10 cellular contexts compared by ENCODE assay signal in the genomic region with DNA sequence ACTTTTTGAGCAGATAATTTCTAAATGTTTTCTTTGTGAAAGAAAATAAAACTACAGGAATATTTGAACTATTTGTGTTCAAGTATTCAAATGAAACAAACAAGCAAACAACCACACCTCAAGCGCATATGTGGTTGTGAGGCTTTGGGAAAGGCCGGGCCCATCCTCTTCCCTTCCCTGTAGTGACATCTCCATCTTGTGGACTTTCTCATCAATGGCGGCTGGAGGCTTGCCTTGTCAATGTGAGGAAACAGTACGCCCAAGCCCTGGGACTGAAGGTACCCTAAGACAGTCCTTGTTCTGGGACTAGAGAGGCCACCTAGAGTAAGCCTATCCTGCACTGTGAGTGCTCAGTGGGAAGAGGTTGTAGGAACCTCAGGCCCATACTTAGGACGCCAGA.
A peak's percentile ranks its signal among the peaks of the same experiment; 100 is the strongest.
DNase-seq lines count a peak whose midpoint lies in the region; ATAC-seq and TF ChIP-seq lines count a peak whose summit lies in the region.
"Had no signal": no experiment of that assay in that cellular context is flagged by ENCODE, and none has a peak within 500 bp of the region (broad histone marks: within the 10 kb centered on the region; RNA-seq: fewer than 3 reads in every experiment).

No MANE protein-coding gene starts in this region.

- H3K4me3 ChIP-seq in Jurkat, Clone E6-1 (ENCODE audit: low read length): no peak overlapping the region
- no peak overlapping the region for H3K4me3 ChIP-seq in cardiac fibroblast (replicated peaks in 1 of 2; ENCODE audit: low read depth in 2 of 2, low read length in 2 of 2)
- H3K4me3 ChIP-seq in vagina: no peak overlapping the region
- H3K4me3 ChIP-seq: A549 had no signal

- H3K9me3 ChIP-seq in vagina: no peaks in the 10 kb centered on the region
- H3K9me3 ChIP-seq: A549 had no signal

- intact Hi-C loops in vagina (cut with DNase I): no loop called here

- no peak overlapping the region for H3K27ac Mint-ChIP-seq in osteocyte (ENCODE audit: unreplicated experiment)
- H3K27ac Mint-ChIP-seq in activated naive CD4-positive, alpha-beta T cell treated with anti-CD3 and anti-CD28 coated beads, Interleukin-2, amount 50 U/mL, for 72 hours: no peak overlapping the region
- H3K27ac Mint-ChIP-seq: activated T-helper 17 cell treated with anti-CD3 and anti-CD28 coated beads, Interleukin-2, amount 50 U/mL, for 72 hours had no signal

- H3K27me3 Mint-ChIP-seq in osteocyte (ENCODE audit: unreplicated experiment): no peaks in the 10 kb centered on the region

- no peaks in the 10 kb centered on the region for H3K36me3 Mint-ChIP-seq in osteocyte (ENCODE audit: unreplicated experiment)
- H3K36me3 Mint-ChIP-seq in activated naive CD4-positive, alpha-beta T cell treated with anti-CD3 and anti-CD28 coated beads, Interleukin-2, amount 50 U/mL, for 72 hours: no peaks in the 10 kb centered on the region

- DNase-seq in NCI-H1092 (lab: John Stamatoyannopoulos, UW) (peak; percentile 9), NCI-H1092 treated with DMSO at 0.1 percent for 48 hours (lab: John Stamatoyannopoulos, UW) (no peak), cardiac fibroblast (ENCODE audit: low read depth in 2 of 2) (peak; percentile 11 to 25), osteocyte (ENCODE audit: extremely low spot score, unreplicated experiment) (no peak), T-helper 2 cell (no peak), vagina (ENCODE audit: extremely low spot score in 2 of 2) (no peak)
- peak; percentile 30 for DNase-seq in Jurkat, Clone E6-1 (ENCODE audit: low read depth, low spot score)
- no peak for DNase-seq in activated naive CD4-positive, alpha-beta T cell treated with anti-CD3 and anti-CD28 coated beads, Interleukin-2, amount 50 U/mL, for 72 hours (ENCODE audit: low spot score in 2 of 2)

- no peak overlapping the region for H3K27ac ChIP-seq in vagina
- H3K27ac ChIP-seq: A549 had no signal

- no peak overlapping the region for H3K4me3 Mint-ChIP-seq in osteocyte (ENCODE audit: unreplicated experiment)
- H3K4me3 Mint-ChIP-seq: activated T-helper 17 cell treated with anti-CD3 and anti-CD28 coated beads, Interleukin-2, amount 50 U/mL, for 72 hours had no signal

- H3K4me1 Mint-ChIP-seq in osteocyte (ENCODE audit: unreplicated experiment): no peaks in the 10 kb centered on the region
- H3K4me1 Mint-ChIP-seq: activated T-helper 17 cell treated with anti-CD3 and anti-CD28 coated beads, Interleukin-2, amount 50 U/mL, for 72 hours had no signal

- no peaks in the 10 kb centered on the region for H3K9me3 Mint-ChIP-seq in osteocyte (ENCODE audit: unreplicated experiment)
- H3K9me3 Mint-ChIP-seq in activated naive CD4-positive, alpha-beta T cell treated with anti-CD3 and anti-CD28 coated beads, Interleukin-2, amount 50 U/mL, for 72 hours: no peaks in the 10 kb centered on the region
- H3K9me3 Mint-ChIP-seq: activated T-helper 17 cell treated with anti-CD3 and anti-CD28 coated beads, Interleukin-2, amount 50 U/mL, for 72 hours had no signal

- TF ChIP-seq CTCF in cardiac fibroblast (IDR thresholded peaks at IDR 0.05; ENCODE audit: low read depth, low read length) (peak; percentile 4), osteocyte (IDR thresholded peaks at IDR 0.05) (peak; percentile 28), vagina (IDR thresholded peaks at IDR 0.05) (no peak)

- no peaks in the 10 kb centered on the region for H3K4me1 ChIP-seq in vagina
- H3K4me1 ChIP-seq: A549 had no signal

- no peak for ATAC-seq in activated naive CD4-positive, alpha-beta T cell treated with anti-CD3 and anti-CD28 coated beads, Interleukin-2, amount 50 U/mL, for 72 hours
- ATAC-seq: activated T-helper 17 cell treated with anti-CD3 and anti-CD28 coated beads, Interleukin-2, amount 50 U/mL, for 72 hours had no signal

- H3K36me3 ChIP-seq in vagina: no peaks in the 10 kb centered on the region

- no peak for TF ChIP-seq POLR2A in vagina (IDR thresholded peaks at IDR 0.05)

- H3K27me3 ChIP-seq in vagina: no peaks in the 10 kb centered on the region

Comparison
In these comparisons a context has a peak if more than half of its experiments do, and no peak if none do; other contexts are left out.
1. DNase-seq: peak in NCI-H1092 (single experiment), Jurkat, Clone E6-1 (single experiment) and cardiac fibroblast (2 of 2); none in NCI-H1092 treated with DMSO at 0.1 percent for 48 hours (single experiment), osteocyte (single experiment), T-helper 2 cell (0 of 5), activated naive CD4-positive, alpha-beta T cell treated with anti-CD3 and anti-CD28 coated beads, Interleukin-2, amount 50 U/mL, for 72 hours (0 of 2) and vagina (0 of 2).
2. CTCF ChIP-seq: peak in cardiac fibroblast (single experiment) and osteocyte (single experiment); none in vagina (0 of 3).